Comparison of ENCODE assay signal across 9 cellular contexts in the genomic region with DNA sequence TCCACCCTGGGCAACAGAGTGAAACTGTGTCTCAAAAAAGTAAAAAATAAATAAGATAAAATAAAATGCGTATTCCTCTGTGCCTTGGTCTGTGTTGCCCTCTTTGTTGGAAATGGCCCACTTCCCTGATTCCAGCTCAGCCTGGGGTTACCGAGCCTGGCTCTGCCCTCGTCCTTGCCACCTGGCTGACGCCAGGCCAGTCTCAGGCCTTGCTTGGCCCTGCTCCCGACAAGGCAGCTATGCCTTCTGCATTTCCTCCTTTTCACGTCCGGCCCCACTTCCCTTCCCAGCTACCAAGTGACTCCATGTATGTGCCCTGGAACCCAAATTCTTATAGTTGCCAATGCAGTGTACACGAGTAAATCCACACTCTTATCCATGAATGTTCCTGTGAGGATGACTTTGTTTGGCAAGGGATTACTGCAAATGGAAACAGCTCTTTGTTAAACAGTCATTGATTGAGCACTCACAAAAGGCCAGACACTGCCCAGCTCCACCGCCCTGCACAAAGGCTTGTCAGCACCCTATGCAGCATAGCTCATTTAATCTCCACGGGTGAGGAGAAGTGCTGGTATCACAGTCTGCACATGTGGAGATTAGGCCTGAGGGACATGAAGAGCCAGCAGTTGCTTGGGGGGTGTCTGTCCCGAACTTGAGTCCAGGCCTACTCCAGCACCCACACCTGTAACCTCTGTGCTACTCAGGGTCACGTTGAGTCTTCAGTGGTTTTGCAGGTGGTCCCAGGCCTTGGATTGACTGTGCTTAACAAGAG. TPM values are rescaled to one million over a fixed set of nuclear protein-coding genes. Genes with fewer than 3 reads are reported as not detected.
DNase-seq lines count a peak whose midpoint lies in the region; ATAC-seq and TF ChIP-seq lines count a peak whose summit lies in the region.
"Had no signal": no experiment of that assay in that cellular context is flagged by ENCODE, and none has a peak within 500 bp of the region (broad histone marks: within the 10 kb centered on the region; RNA-seq: fewer than 3 reads in every experiment).

No MANE protein-coding gene starts in this region.

- H3K4me1 ChIP-seq in esophagus muscularis mucosa (peaks cover 22 to 25% (median 24%) of the 10 kb centered on the region in 4 donors), aorta (ENCODE audit: control insufficient read depth in 1 of 2, insufficient read depth in 2 of 2, low read length in 2 of 2) (peaks cover 0 to 5% of the 10 kb centered on the region in 2 donors), foreskin keratinocyte (no peaks in the 10 kb centered on the region)
- no peaks in the 10 kb centered on the region for H3K4me1 ChIP-seq in naive thymus-derived CD4-positive, alpha-beta T cell (ENCODE audit: control insufficient read depth in 2 of 2, insufficient read depth in 2 of 2, low read length in 2 of 2)

- no peak for TF ChIP-seq EP300 in esophagus muscularis mucosa (IDR thresholded peaks at IDR 0.05)

- H3K27me3 Mint-ChIP-seq in activated naive CD8-positive, alpha-beta T cell = no peaks in the 10 kb centered on the region
- no peaks in the 10 kb centered on the region for H3K27me3 Mint-ChIP-seq in activated naive CD8-positive, alpha-beta T cell treated with anti-CD3 and anti-CD28 coated beads for 36 hours
- no peaks in the 10 kb centered on the region for H3K27me3 Mint-ChIP-seq in naive thymus-derived CD4-positive, alpha-beta T cell
- peaks cover 3% of the 10 kb centered on the region for H3K27me3 Mint-ChIP-seq in activated CD4-positive, alpha-beta memory T cell treated with anti-CD3 and anti-CD28 coated beads for 36 hours

- no peak for DNase-seq in activated naive CD8-positive, alpha-beta T cell treated with anti-CD3 and anti-CD28 coated beads for 36 hours
- DNase-seq in esophagus muscularis mucosa (ENCODE audit: extremely low spot score) = no peak
- DNase-seq in naive thymus-derived CD4-positive, alpha-beta T cell = no peak
- peak in 1 of 2 donors; percentile 47 for DNase-seq in aorta
- DNase-seq in foreskin keratinocyte = no peak
- DNase-seq in activated CD4-positive, alpha-beta memory T cell treated with anti-CD3 and anti-CD28 coated beads for 36 hours = no peak
- no peak for DNase-seq in NCI-H510A treated with DMSO at 0.1 percent for 48 hours (lab: John Stamatoyannopoulos, UW)
- DNase-seq: activated naive CD4-positive, alpha-beta T cell treated with anti-CD3 and anti-CD28 coated beads, Interleukin-2, amount 10 ng/mL, durations not matched to agents 7 days and 5 days had no signal

- H3K27ac Mint-ChIP-seq in activated naive CD8-positive, alpha-beta T cell = no peak overlapping the region
- H3K27ac Mint-ChIP-seq in activated naive CD8-positive, alpha-beta T cell treated with anti-CD3 and anti-CD28 coated beads for 36 hours = no peak overlapping the region
- H3K27ac Mint-ChIP-seq in naive thymus-derived CD4-positive, alpha-beta T cell = peak overlapping the region in 2 of 9 donors; percentile 12 to 91
- H3K27ac Mint-ChIP-seq in activated CD4-positive, alpha-beta memory T cell treated with anti-CD3 and anti-CD28 coated beads for 36 hours = no peak overlapping the region
- H3K27ac Mint-ChIP-seq: activated naive CD4-positive, alpha-beta T cell treated with anti-CD3 and anti-CD28 coated beads, Interleukin-2, amount 10 ng/mL, durations not matched to agents 7 days and 5 days had no signal

- POLR2A ChIA-PET in naive thymus-derived CD4-positive, alpha-beta T cell (lab: Charles Lee) = no interaction called here
- POLR2A ChIA-PET in activated CD4-positive, alpha-beta memory T cell treated with anti-CD3 and anti-CD28 coated beads for 36 hours (lab: Charles Lee) = no interaction called here

- peaks cover 8% of the 10 kb centered on the region for H3K4me1 Mint-ChIP-seq in activated naive CD8-positive, alpha-beta T cell (ENCODE audit: low read depth)
- peaks cover 10% of the 10 kb centered on the region for H3K4me1 Mint-ChIP-seq in activated naive CD8-positive, alpha-beta T cell treated with anti-CD3 and anti-CD28 coated beads for 36 hours
- peaks cover 4 to 21% (median 12%) of the 10 kb centered on the region in 7 donors for H3K4me1 Mint-ChIP-seq in naive thymus-derived CD4-positive, alpha-beta T cell
- H3K4me1 Mint-ChIP-seq in activated CD4-positive, alpha-beta memory T cell treated with anti-CD3 and anti-CD28 coated beads for 36 hours (ENCODE audit: low read depth) = peaks cover 8% of the 10 kb centered on the region

- ATAC-seq in naive thymus-derived CD4-positive, alpha-beta T cell = peak; percentile 4
- peak; percentile 39 for ATAC-seq in aorta (ENCODE audit: low FRiP score)
- ATAC-seq in foreskin keratinocyte = no peak

- no peaks in the 10 kb centered on the region for H3K36me3 Mint-ChIP-seq in activated naive CD8-positive, alpha-beta T cell
- H3K36me3 Mint-ChIP-seq in activated naive CD8-positive, alpha-beta T cell treated with anti-CD3 and anti-CD28 coated beads for 36 hours = no peaks in the 10 kb centered on the region
- no peaks in the 10 kb centered on the region for H3K36me3 Mint-ChIP-seq in naive thymus-derived CD4-positive, alpha-beta T cell
- no peaks in the 10 kb centered on the region for H3K36me3 Mint-ChIP-seq in activated CD4-positive, alpha-beta memory T cell treated with anti-CD3 and anti-CD28 coated beads for 36 hours
- H3K36me3 Mint-ChIP-seq: activated naive CD4-positive, alpha-beta T cell treated with anti-CD3 and anti-CD28 coated beads, Interleukin-2, amount 10 ng/mL, durations not matched to agents 7 days and 5 days had no signal

- TF ChIP-seq CTCF in esophagus muscularis mucosa (IDR thresholded peaks at IDR 0.05) (no peak), foreskin keratinocyte (conservative IDR thresholded peaks at IDR 0.05) (no peak)

- CTCF ChIA-PET in naive thymus-derived CD4-positive, alpha-beta T cell (lab: Charles Lee) = no interaction called here
- CTCF ChIA-PET in activated CD4-positive, alpha-beta memory T cell treated with anti-CD3 and anti-CD28 coated beads for 36 hours (lab: Charles Lee) = interaction anchor here (1.5 kb wide), 1 partner anchor 26 kb away, joined by 4 read pairs; no protein-coding TSS in a partner anchor

- H3K27me3 ChIP-seq in esophagus muscularis mucosa (no peaks in the 10 kb centered on the region), aorta (ENCODE audit: control insufficient read depth in 1 of 2, insufficient read depth in 2 of 2, low read length in 1 of 2) (no peaks in the 10 kb centered on the region), foreskin keratinocyte (peaks cover 25% of the 10 kb centered on the region)
- no peaks in the 10 kb centered on the region for H3K27me3 ChIP-seq in naive thymus-derived CD4-positive, alpha-beta T cell (ENCODE audit: control insufficient read depth in 2 of 2, insufficient read depth in 2 of 2, low read length in 2 of 2)

- intact Hi-C loops in esophagus muscularis mucosa (cut with DNase I) (no loop called here), aorta (cut with DNase I) (no loop called here)
- intact Hi-C loops in naive thymus-derived CD4-positive, alpha-beta T cell (cut with micrococcal nuclease) = no loop called here
- intact Hi-C loops in activated CD4-positive, alpha-beta memory T cell treated with anti-CD3 and anti-CD28 coated beads for 36 hours (cut with micrococcal nuclease) = no loop called here

- peak overlapping the region; percentile 65 to 77 (median 72) for H3K27ac ChIP-seq in esophagus muscularis mucosa (replicated peaks in 1 of 4)
- H3K27ac ChIP-seq in naive thymus-derived CD4-positive, alpha-beta T cell (ENCODE audit: low read depth, low read length) = no peak overlapping the region
- no peak overlapping the region for H3K27ac ChIP-seq in aorta (ENCODE audit: low read depth in 1 of 2, low read length in 2 of 2)
- H3K27ac ChIP-seq in foreskin keratinocyte = no peak overlapping the region

- TF ChIP-seq POLR2A in esophagus muscularis mucosa (IDR thresholded peaks at IDR 0.05; ENCODE audit: low read depth) = no peak

- H3K4me3 Mint-ChIP-seq in activated naive CD8-positive, alpha-beta T cell = peak overlapping the region; percentile 74
- no peak overlapping the region for H3K4me3 Mint-ChIP-seq in activated naive CD8-positive, alpha-beta T cell treated with anti-CD3 and anti-CD28 coated beads for 36 hours
- H3K4me3 Mint-ChIP-seq in naive thymus-derived CD4-positive, alpha-beta T cell = peak overlapping the region in 9 of 10 donors; percentile 52 to 88 (median 71)
- no peak overlapping the region for H3K4me3 Mint-ChIP-seq in activated CD4-positive, alpha-beta memory T cell treated with anti-CD3 and anti-CD28 coated beads for 36 hours
- H3K4me3 Mint-ChIP-seq: activated naive CD4-positive, alpha-beta T cell treated with anti-CD3 and anti-CD28 coated beads, Interleukin-2, amount 10 ng/mL, durations not matched to agents 7 days and 5 days had no signal

- no peaks in the 10 kb centered on the region for H3K9me3 ChIP-seq in esophagus muscularis mucosa
- H3K9me3 ChIP-seq in naive thymus-derived CD4-positive, alpha-beta T cell (ENCODE audit: control insufficient read depth in 2 of 3, low read length in 3 of 3) = no peaks in the 10 kb centered on the region
- no peaks in the 10 kb centered on the region for H3K9me3 ChIP-seq in aorta (ENCODE audit: control insufficient read depth, low read length)

- H3K4me3 ChIP-seq in esophagus muscularis mucosa (peak overlapping the region in 3 of 4 donors; percentile 35 to 50 (median 47)), aorta (ENCODE audit: low read length in 2 of 2) (no peak overlapping the region)
- H3K4me3 ChIP-seq in naive thymus-derived CD4-positive, alpha-beta T cell (ENCODE audit: low read length) = no peak overlapping the region

- H3K36me3 ChIP-seq in esophagus muscularis mucosa (no peaks in the 10 kb centered on the region), aorta (ENCODE audit: control insufficient read depth in 1 of 2, insufficient read depth in 2 of 2, low read length in 1 of 2) (no peaks in the 10 kb centered on the region)
- H3K36me3 ChIP-seq in naive thymus-derived CD4-positive, alpha-beta T cell (ENCODE audit: control insufficient read depth in 2 of 3, insufficient read depth in 3 of 3, low read length in 3 of 3) = no peaks in the 10 kb centered on the region

- H3K9me3 Mint-ChIP-seq in activated naive CD8-positive, alpha-beta T cell (ENCODE audit: low read depth) = no peaks in the 10 kb centered on the region
- no peaks in the 10 kb centered on the region for H3K9me3 Mint-ChIP-seq in activated naive CD8-positive, alpha-beta T cell treated with anti-CD3 and anti-CD28 coated beads for 36 hours
- no peaks in the 10 kb centered on the region for H3K9me3 Mint-ChIP-seq in naive thymus-derived CD4-positive, alpha-beta T cell
- H3K9me3 Mint-ChIP-seq in activated CD4-positive, alpha-beta memory T cell treated with anti-CD3 and anti-CD28 coated beads for 36 hours = no peaks in the 10 kb centered on the region
- H3K9me3 Mint-ChIP-seq: activated naive CD4-positive, alpha-beta T cell treated with anti-CD3 and anti-CD28 coated beads, Interleukin-2, amount 10 ng/mL, durations not matched to agents 7 days and 5 days had no signal

- WGBS in esophagus muscularis mucosa = 28% methylated on average over 9 of the region's 12 CpGs
- 33 to 39% methylated on average over 12 of the region's 12 CpGs for WGBS in aorta, 2 donors

RNA-seq across cellular contexts. Expression of a gene that starts 25.1 kb away (rescaled TPM):
- not detected for total RNA-seq in activated naive CD8-positive, alpha-beta T cell treated with anti-CD3 and anti-CD28 coated beads for 36 hours
- total RNA-seq in esophagus muscularis mucosa = 1 to 10 TPM in 3 of 4 donors, under 1 TPM in 1; 0.50 to 5.4 (median 1.8) TPM
- total RNA-seq in naive thymus-derived CD4-positive, alpha-beta T cell = not detected
- polyA plus RNA-seq in naive thymus-derived CD4-positive, alpha-beta T cell = not detected
- total RNA-seq in aorta = 1 to 10 TPM; 1.0 to 2.0 TPM
- under 1 TPM in 1 of 2 donors, not detected in 1; 0.13 TPM for polyA plus RNA-seq in aorta
- not detected in 2 replicates for total RNA-seq in foreskin keratinocyte
- polyA plus RNA-seq in foreskin keratinocyte = 0.03 and 0.17 TPM in 2 replicates
- not detected for total RNA-seq in activated CD4-positive, alpha-beta memory T cell treated with anti-CD3 and anti-CD28 coated beads for 36 hours

Comparison
In these comparisons a context has a peak if more than half of its experiments do, and no peak if none do; other contexts are left out.
1. H3K4me3 Mint-ChIP-seq: peak in activated naive CD8-positive, alpha-beta T cell (single experiment) and naive thymus-derived CD4-positive, alpha-beta T cell (9 of 10); none in activated naive CD8-positive, alpha-beta T cell treated with anti-CD3 and anti-CD28 coated beads for 36 hours (single experiment) and activated CD4-positive, alpha-beta memory T cell treated with anti-CD3 and anti-CD28 coated beads for 36 hours (single experiment).
2. H3K27ac ChIP-seq: peak in esophagus muscularis mucosa (4 of 4); none in naive thymus-derived CD4-positive, alpha-beta T cell (single experiment), aorta (0 of 2) and foreskin keratinocyte (single experiment).
3. H3K4me3 ChIP-seq: peak in esophagus muscularis mucosa (3 of 4); none in naive thymus-derived CD4-positive, alpha-beta T cell (single experiment) and aorta (0 of 2).